ENCODE assay signal across 19 cellular contexts in genomic region chr6:38371312-38371672, GRCh38.
DNase-seq lines count a peak whose midpoint lies in the region; ATAC-seq and TF ChIP-seq lines count a peak whose summit lies in the region.
"Had no signal": no experiment of that assay in that cellular context is flagged by ENCODE, and none has a peak within 500 bp of the region (broad histone marks: within the 10 kb centered on the region; RNA-seq: fewer than 3 reads in every experiment).

No MANE protein-coding gene starts in this region.

- H3K4me1 ChIP-seq in IMR-90 (ENCODE audit: control insufficient read depth, insufficient read depth, low read length), result peaks cover 3% of the 10 kb centered on the region
- peaks cover 3% of the 10 kb centered on the region for H3K4me1 ChIP-seq in right cardiac atrium (ENCODE audit: control insufficient read depth, insufficient read depth, low read length)
- H3K4me1 ChIP-seq in stomach smooth muscle (ENCODE audit: control insufficient read depth, insufficient read depth, low read length), result peaks cover 8% of the 10 kb centered on the region
- H3K4me1 ChIP-seq: body of pancreas, Caco-2 had no signal

- BruUV-seq in IMR-90 (replicated peaks; lab: Mats Ljungman, UMichigan), result no TSS peak

- no peaks in the 10 kb centered on the region for H3K36me3 Mint-ChIP-seq in activated T-cell treated with anti-CD3 and anti-CD28 coated beads, Interleukin-2, amount 50 U/mL, for 72 hours (ENCODE audit: insufficient read depth in 2 of 2)
- H3K36me3 Mint-ChIP-seq: activated CD4-positive, alpha-beta memory T cell treated with anti-CD3 and anti-CD28 coated beads for 36 hours had no signal

- no peak overlapping the region for H2BK5ac ChIP-seq in IMR-90 (ENCODE audit: low read depth, low read length, poor library complexity, severe bottlenecking)

- no peak for TF ChIP-seq CTCF in IMR-90 (conservative IDR thresholded peaks at IDR 0.05; ENCODE audit: low read depth, low read length)
- TF ChIP-seq CTCF in GM10266 (IDR thresholded peaks at IDR 0.05; ENCODE audit: control insufficient read depth, insufficient read depth, low read depth, missing control alignments), result no peak

- DNase-seq in IMR-90 (no peak), right cardiac atrium (no peak), GM10266 (ENCODE audit: extremely low spot score) (no peak), KG1 (lab: John Stamatoyannopoulos, UW) (no peak)
- DNase-seq in activated T-cell treated with anti-CD3 and anti-CD28 coated beads, Interleukin-2, amount 50 U/mL, for 72 hours, result no peak
- DNase-seq: activated CD4-positive, alpha-beta memory T cell treated with anti-CD3 and anti-CD28 coated beads for 36 hours; activated naive CD4-positive, alpha-beta T cell treated with anti-CD3 and anti-CD28 coated beads for 36 hours; activated T-cell treated with anti-CD3 and anti-CD28 coated beads, Interleukin-2, amount 50 U/mL, for 1 hour; body of pancreas; Caco-2; NCI-H1105 treated with DMSO at 0.1 percent for 48 hours; NCI-H446; SHP77; sigmoid colon had no signal

- POLR2A ChIA-PET in IMR-90 (lab: Charles Lee; ENCODE audit: unreplicated experiment), result interaction anchor here (0.6 kb wide), 1 partner anchor 332 kb away, joined by 4 read pairs; no protein-coding TSS in a partner anchor

- no peaks in the 10 kb centered on the region for H3K9me3 Mint-ChIP-seq in activated T-cell treated with anti-CD3 and anti-CD28 coated beads, Interleukin-2, amount 50 U/mL, for 72 hours
- H3K9me3 Mint-ChIP-seq: activated CD4-positive, alpha-beta memory T cell treated with anti-CD3 and anti-CD28 coated beads for 36 hours; activated naive CD4-positive, alpha-beta T cell treated with anti-CD3 and anti-CD28 coated beads for 36 hours; T-helper 1 cell treated with Interleukin-12 subunit alpha and Interleukin-12 subunit beta and Interleukin-4 antibody, amounts not matched to agents 30 μg/mL and 1 μg/mL, for 36 hours had no signal

- H3K18ac ChIP-seq in IMR-90 (ENCODE audit: low read depth, low read length), result peak overlapping the region; percentile 1; the same call in 1 of the 2 replicates

- intact Hi-C loops in IMR-90 (cut with micrococcal nuclease) (no loop called here), right cardiac atrium (cut with DNase I) (no loop called here)

- CTCF ChIA-PET in IMR-90 (lab: Yijun Ruan, JAX), result no interaction called here

- H3K4me2 ChIP-seq in IMR-90 (ENCODE audit: low read depth, low read length), result peak overlapping the region; percentile 22; the same call in 1 of the 2 replicates

- no peaks in the 10 kb centered on the region for H3K4me1 Mint-ChIP-seq in activated T-cell treated with anti-CD3 and anti-CD28 coated beads, Interleukin-2, amount 50 U/mL, for 72 hours (ENCODE audit: low read depth)

- H3K9me1 ChIP-seq in IMR-90 (ENCODE audit: insufficient read depth, low read length), result no peaks in the 10 kb centered on the region

- no peaks in the 10 kb centered on the region for H3K79me1 ChIP-seq in IMR-90 (ENCODE audit: low read depth in 1 of 2, low read length in 2 of 2)

- H3K4me3 ChIP-seq in IMR-90 (ENCODE audit: insufficient read depth, low read depth, low read length), result no peak overlapping the region
- no peak overlapping the region for H3K4me3 ChIP-seq in right cardiac atrium (ENCODE audit: low read length)
- H3K4me3 ChIP-seq in stomach smooth muscle (ENCODE audit: low read length in 2 of 2), result peak overlapping the region; percentile 2 to 16
- H3K4me3 ChIP-seq: body of pancreas, coronary artery, mucosa of descending colon, sigmoid colon had no signal

- no peak overlapping the region for H2AK9ac ChIP-seq in IMR-90 (replicated peaks; ENCODE audit: low read depth, low read length, poor library complexity)

- no peaks in the 10 kb centered on the region for H3K36me3 ChIP-seq in IMR-90 (ENCODE audit: control insufficient read depth, insufficient read depth, low read length)
- no peaks in the 10 kb centered on the region for H3K36me3 ChIP-seq in stomach smooth muscle (ENCODE audit: control insufficient read depth in 2 of 2, insufficient read depth in 2 of 2, low read length in 2 of 2)
- H3K36me3 ChIP-seq: sigmoid colon had no signal

- no peak overlapping the region for H3K27ac Mint-ChIP-seq in activated T-cell treated with anti-CD3 and anti-CD28 coated beads, Interleukin-2, amount 50 U/mL, for 72 hours
- H3K27ac Mint-ChIP-seq: activated CD4-positive, alpha-beta memory T cell treated with anti-CD3 and anti-CD28 coated beads for 36 hours; activated naive CD4-positive, alpha-beta T cell treated with anti-CD3 and anti-CD28 coated beads for 36 hours; T-helper 1 cell treated with Interleukin-12 subunit alpha and Interleukin-12 subunit beta and Interleukin-4 antibody, amounts not matched to agents 30 μg/mL and 1 μg/mL, for 36 hours had no signal

- no peak overlapping the region for H3K4ac ChIP-seq in IMR-90 (ENCODE audit: low read depth, low read length)

- H3K9me3 ChIP-seq in IMR-90 (ENCODE audit: control insufficient read depth, insufficient read depth, low read length), result no peaks in the 10 kb centered on the region
- H3K9me3 ChIP-seq in right cardiac atrium (ENCODE audit: control insufficient read depth, low read length), result no peaks in the 10 kb centered on the region
- no peaks in the 10 kb centered on the region for H3K9me3 ChIP-seq in stomach smooth muscle (ENCODE audit: control insufficient read depth in 2 of 2, low read length in 2 of 2)
- H3K9me3 ChIP-seq: body of pancreas, Caco-2, mucosa of descending colon, sigmoid colon had no signal

- H2AK5ac ChIP-seq in IMR-90 (ENCODE audit: low read depth, low read length), result no peak overlapping the region

- in situ Hi-C loops in IMR-90 (cut with MboI; ENCODE audit: low sequenced_read_pairs), result no loop called here

- no peak overlapping the region for H2BK120ac ChIP-seq in IMR-90 (ENCODE audit: low read depth, low read length)

- no peak overlapping the region for H3K23ac ChIP-seq in IMR-90 (ENCODE audit: low read depth, low read length)

- H4K8ac ChIP-seq in IMR-90 (ENCODE audit: low read depth in 2 of 2, low read length in 2 of 2), result no peak overlapping the region; a peak in 1 of 4 replicates

- H3K27me3 ChIP-seq in IMR-90 (ENCODE audit: control insufficient read depth, insufficient read depth, low read length) (no peaks in the 10 kb centered on the region), right cardiac atrium (ENCODE audit: control insufficient read depth, insufficient read depth) (no peaks in the 10 kb centered on the region), stomach smooth muscle (ENCODE audit: control insufficient read depth in 1 of 2, insufficient read depth in 2 of 2, low read length in 2 of 2) (no peaks in the 10 kb centered on the region)
- H3K27me3 ChIP-seq: body of pancreas, sigmoid colon had no signal

- H3K9ac ChIP-seq in IMR-90 (ENCODE audit: low read depth, low read length) (no peak overlapping the region), stomach smooth muscle (ENCODE audit: low read length in 2 of 2) (no peak overlapping the region)

- peak; percentile 44; the same call in 1 of the 2 replicates for ATAC-seq in IMR-90 (ENCODE audit: low read depth)
- ATAC-seq in SK-N-SH treated with all-trans-retinoic acid at 6 μM for 48 hours, result peak; percentile 94
- peak; percentile 52 to 80 for ATAC-seq in right cardiac atrium
- ATAC-seq in activated T-cell treated with anti-CD3 and anti-CD28 coated beads, Interleukin-2, amount 50 U/mL, for 72 hours (replicated peaks in 1 of 2), result no peak
- ATAC-seq: body of pancreas, mucosa of descending colon had no signal

- no peaks in the 10 kb centered on the region for H3K27me3 Mint-ChIP-seq in activated T-cell treated with anti-CD3 and anti-CD28 coated beads, Interleukin-2, amount 50 U/mL, for 72 hours (ENCODE audit: low read depth)
- H3K27me3 Mint-ChIP-seq: activated CD4-positive, alpha-beta memory T cell treated with anti-CD3 and anti-CD28 coated beads for 36 hours had no signal

- no peak overlapping the region for H3K4me3 Mint-ChIP-seq in activated T-cell treated with anti-CD3 and anti-CD28 coated beads, Interleukin-2, amount 50 U/mL, for 72 hours
- H3K4me3 Mint-ChIP-seq: activated CD4-positive, alpha-beta memory T cell treated with anti-CD3 and anti-CD28 coated beads for 36 hours; activated naive CD4-positive, alpha-beta T cell treated with anti-CD3 and anti-CD28 coated beads for 36 hours; T-helper 1 cell treated with Interleukin-12 subunit alpha and Interleukin-12 subunit beta and Interleukin-4 antibody, amounts not matched to agents 30 μg/mL and 1 μg/mL, for 36 hours had no signal

- H3K27ac ChIP-seq in IMR-90 (ENCODE audit: insufficient read depth, low read length) (no peak overlapping the region), right cardiac atrium (ENCODE audit: low read length) (peak overlapping the region; percentile 9), stomach smooth muscle (ENCODE audit: low read length) (no peak overlapping the region)
- H3K27ac ChIP-seq: body of pancreas, coronary artery had no signal

- no peak overlapping the region for H3K14ac ChIP-seq in IMR-90 (replicated peaks; ENCODE audit: low read depth, low read length)

- H2BK20ac ChIP-seq in IMR-90 (ENCODE audit: low read depth, low read length), result no peak overlapping the region

- no peaks in the 10 kb centered on the region for H4K20me1 ChIP-seq in IMR-90 (ENCODE audit: insufficient read depth, low read length)

- H3K56ac ChIP-seq in IMR-90 (ENCODE audit: extremely low read depth, insufficient read depth, low read length), result no peak overlapping the region

- TF ChIP-seq POLR2A in IMR-90 (IDR thresholded peaks at IDR 0.05; ENCODE audit: low read depth, low read length), result no peak

- H2AFZ ChIP-seq in IMR-90 (replicated peaks; ENCODE audit: low read length, poor library complexity), result no peak overlapping the region

- TF ChIP-seq RAD21 in IMR-90 (IDR thresholded peaks at IDR 0.05; ENCODE audit: low read length), result no peak

- WGBS in IMR-90 (ENCODE audit: extremely low coverage in 2 of 2, insufficient read length in 1 of 2), 2 experiments, result no CpG with 5 or more reads among the region's 6 CpGs
- WGBS in right cardiac atrium, result 55% methylated on average over 6 of the region's 6 CpGs

- no peak overlapping the region; the same call in 1 of the 2 replicates for H4K5ac ChIP-seq in IMR-90 (ENCODE audit: low read depth, low read length)

- H2BK15ac ChIP-seq in IMR-90 (ENCODE audit: low read depth, low read length), result no peak overlapping the region

- no peak overlapping the region for H4K91ac ChIP-seq in IMR-90 (ENCODE audit: insufficient read depth, low read depth, low read length)

- dilution Hi-C loops in IMR-90 (cut with HindIII; ENCODE audit: low sequenced_read_pairs, unreplicated experiment), result no loop called here

TF ChIP-seq in IMR-90, 13 proteins besides CTCF, POLR2A, EP300 and RAD21 (continues in another document):
- TF ChIP-seq FOS (IDR thresholded peaks at IDR 0.05; ENCODE audit: low read depth, low read length), result no peak
- TF ChIP-seq MAFK (IDR thresholded peaks at IDR 0.05; ENCODE audit: low read depth, low read length), result no peak
- no peak for TF ChIP-seq MAZ (IDR thresholded peaks at IDR 0.05; ENCODE audit: borderline replicate concordance, low read depth, low read length)
- TF ChIP-seq BHLHE40 (IDR thresholded peaks at IDR 0.05; ENCODE audit: low read depth, low read length), result no peak

TF ChIP-seq in SK-N-SH treated with all-trans-retinoic acid at 6 μM for 48 hours, 23 proteins besides CTCF, POLR2A, EP300 and RAD21 (continues in another document):
- TF ChIP-seq CSDC2 (CRISPR knock-in tag; IDR thresholded peaks at IDR 0.05) (no peak), ZNF70 (CRISPR knock-in tag; IDR thresholded peaks at IDR 0.05) (no peak), SNAI2 (CRISPR knock-in tag; IDR thresholded peaks at IDR 0.05) (no peak), ZNF8 (CRISPR knock-in tag; IDR thresholded peaks at IDR 0.05) (no peak)

Comparison
In these comparisons a context has a peak if more than half of its experiments do, and no peak if none do; other contexts are left out.
1. ATAC-seq: peak in IMR-90 (single experiment), SK-N-SH treated with all-trans-retinoic acid at 6 μM for 48 hours (single experiment) and right cardiac atrium (2 of 2); none in activated T-cell treated with anti-CD3 and anti-CD28 coated beads, Interleukin-2, amount 50 U/mL, for 72 hours (0 of 2).
2. H3K4me3 ChIP-seq: peak in stomach smooth muscle (2 of 2); none in IMR-90 (single experiment) and right cardiac atrium (single experiment).